15 cellular contexts compared by ENCODE assay signal in the genomic region with DNA sequence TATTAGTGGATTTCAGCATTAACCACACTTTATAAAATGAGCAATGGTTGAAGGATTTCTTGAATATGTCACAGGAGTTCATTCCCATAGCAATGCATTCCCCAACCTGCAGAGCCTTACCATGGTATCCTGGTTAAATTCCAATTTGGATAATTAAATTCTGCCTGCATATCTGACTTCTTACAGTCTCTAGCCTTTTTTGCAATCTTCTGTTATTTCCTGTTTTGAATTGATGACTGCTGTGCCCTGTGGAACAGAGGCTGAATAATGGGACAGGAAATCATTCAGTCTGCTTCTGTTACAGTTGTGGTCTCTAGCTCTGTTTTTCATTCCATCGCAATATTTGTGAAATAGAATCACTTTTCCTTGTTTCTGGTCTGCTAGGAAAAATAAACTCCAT.
DNase-seq lines count a peak whose midpoint lies in the region; ATAC-seq, FAIRE-seq and TF ChIP-seq lines count a peak whose summit lies in the region.
"Had no signal": no experiment of that assay in that cellular context is flagged by ENCODE, and none has a peak within 500 bp of the region (broad histone marks: within the 10 kb centered on the region; RNA-seq: fewer than 3 reads in every experiment).

No MANE protein-coding gene starts in this region.

- H3K9me3 Mint-ChIP-seq in astrocyte (ENCODE audit: unreplicated experiment) = no peaks in the 10 kb centered on the region

- CTCF ChIA-PET in AG04450 (lab: Charles Lee) = interaction anchor here (0.7 kb wide), 1 partner anchor 130 kb away, joined by 3 read pairs; no protein-coding TSS in a partner anchor

- no peak overlapping the region for H3K4me3 Mint-ChIP-seq in astrocyte (ENCODE audit: unreplicated experiment)
- H3K4me3 Mint-ChIP-seq: central memory CD8-positive, alpha-beta T cell had no signal

- POLR2A ChIA-PET in AG04450 (lab: Yijun Ruan, JAX) = no interaction called here

- peak overlapping the region; percentile 35 for H3K4me2 ChIP-seq in astrocyte (ENCODE audit: low read length)

- H3K36me3 Mint-ChIP-seq in astrocyte (ENCODE audit: low read depth, unreplicated experiment) = no peaks in the 10 kb centered on the region

- H3K4me1 Mint-ChIP-seq in astrocyte (ENCODE audit: low read depth, unreplicated experiment) = peaks cover 16% of the 10 kb centered on the region
- H3K4me1 Mint-ChIP-seq: central memory CD8-positive, alpha-beta T cell had no signal

- peak overlapping the region; percentile 43 for H3K27ac Mint-ChIP-seq in astrocyte (ENCODE audit: unreplicated experiment)

- FAIRE-seq in HTR-8/SVneo (lab: Jason Lieb, UNC) (no peak), astrocyte (lab: Jason Lieb, UNC) (no peak)
- FAIRE-seq: pancreas had no signal

- DNase-seq in AG04450 (ENCODE audit: low read depth, low spot score) = peak; percentile 8
- DNase-seq in HTR-8/SVneo (ENCODE audit: insufficient read length, low spot score) = peak; percentile 4
- DNase-seq in astrocyte (ENCODE audit: low read depth) = peak; percentile 97
- peak; percentile 19 for DNase-seq in kidney epithelial cell (ENCODE audit: low read depth)
- no peak for DNase-seq in esophagus squamous epithelium (lab: John Stamatoyannopoulos, UW)
- DNase-seq: activated naive CD4-positive, alpha-beta T cell treated with Interleukin-2 at 50 U/mL for 16 hours; DMS53; NCI-H526 treated with DMSO at 0.1 percent for 48 hours; pancreas; tibial artery had no signal

- intact Hi-C loops in esophagus squamous epithelium (cut with DNase I) = no loop called here

- no peaks in the 10 kb centered on the region for H4K20me1 ChIP-seq in astrocyte (ENCODE audit: insufficient read depth, low read length)

- no peaks in the 10 kb centered on the region for H3K36me3 ChIP-seq in astrocyte (ENCODE audit: insufficient read depth, low read length)
- no peaks in the 10 kb centered on the region for H3K36me3 ChIP-seq in kidney epithelial cell (ENCODE audit: control insufficient read depth, insufficient read depth, low read length)
- H3K36me3 ChIP-seq in esophagus squamous epithelium = no peaks in the 10 kb centered on the region
- H3K36me3 ChIP-seq in gastroesophageal sphincter = no peaks in the 10 kb centered on the region
- H3K36me3 ChIP-seq: esophagus muscularis mucosa, pancreas, tibial artery had no signal

- no peaks in the 10 kb centered on the region for H3K79me2 ChIP-seq in astrocyte (ENCODE audit: insufficient read depth, low read length)

- no peak overlapping the region for H2AFZ ChIP-seq in astrocyte (ENCODE audit: low read depth, low read length)

- peaks cover 5% of the 10 kb centered on the region for H3K4me1 ChIP-seq in astrocyte (ENCODE audit: insufficient read depth, low read length)
- H3K4me1 ChIP-seq in esophagus squamous epithelium = no peaks in the 10 kb centered on the region
- no peaks in the 10 kb centered on the region for H3K4me1 ChIP-seq in gastroesophageal sphincter
- H3K4me1 ChIP-seq: esophagus muscularis mucosa, pancreas, tibial artery had no signal

- TF ChIP-seq EP300 in gastroesophageal sphincter (IDR thresholded peaks at IDR 0.05) = no peak

- TF ChIP-seq POLR2A in esophagus squamous epithelium (IDR thresholded peaks at IDR 0.05) (no peak), gastroesophageal sphincter (IDR thresholded peaks at IDR 0.05) (no peak)

- ATAC-seq in GM21717 (IDR thresholded peaks at IDR 0.05; ENCODE audit: unreplicated experiment) (no peak), gastroesophageal sphincter (no peak), HG02840 (IDR thresholded peaks at IDR 0.05; ENCODE audit: low FRiP score, unreplicated experiment) (no peak)
- ATAC-seq: pancreas had no signal

- H3K27ac ChIP-seq in AG04450 (ENCODE audit: low read depth, low read length) = no peak overlapping the region
- H3K27ac ChIP-seq in astrocyte (ENCODE audit: low read depth, low read length) = peak overlapping the region; percentile 67
- no peak overlapping the region for H3K27ac ChIP-seq in esophagus squamous epithelium
- no peak overlapping the region for H3K27ac ChIP-seq in gastroesophageal sphincter
- H3K27ac ChIP-seq: esophagus muscularis mucosa, pancreas, tibial artery had no signal

- H3K4me3 ChIP-seq in AG04450 (ENCODE audit: low read depth, low read length) (no peak overlapping the region), astrocyte (ENCODE audit: insufficient read depth, low read depth, low read length) (no peak overlapping the region), kidney epithelial cell (ENCODE audit: low read depth, low read length) (no peak overlapping the region), esophagus squamous epithelium (no peak overlapping the region), gastroesophageal sphincter (no peak overlapping the region)
- H3K4me3 ChIP-seq: esophagus muscularis mucosa, pancreas, tibial artery had no signal

- H3K9ac ChIP-seq in astrocyte (ENCODE audit: low read length) = no peak overlapping the region

- H3K9me3 ChIP-seq in AG04450 (ENCODE audit: control insufficient read depth, insufficient read depth, low read length) (no peaks in the 10 kb centered on the region), astrocyte (ENCODE audit: insufficient read depth, low read depth, low read length) (no peaks in the 10 kb centered on the region), esophagus squamous epithelium (no peaks in the 10 kb centered on the region), gastroesophageal sphincter (no peaks in the 10 kb centered on the region)
- H3K9me3 ChIP-seq: esophagus muscularis mucosa, pancreas, tibial artery had no signal

- no peak for TF ChIP-seq CTCF in AG04450 (IDR thresholded peaks at IDR 0.05; ENCODE audit: low read depth, low read length)
- TF ChIP-seq CTCF in astrocyte (IDR thresholded peaks at IDR 0.05; ENCODE audit: insufficient read depth, low read depth, low read length) = no peak
- TF ChIP-seq CTCF in kidney epithelial cell (IDR thresholded peaks at IDR 0.05; ENCODE audit: insufficient read depth, low read length, poor library complexity, severe bottlenecking) = no peak
- no peak for TF ChIP-seq CTCF in esophagus squamous epithelium (IDR thresholded peaks at IDR 0.05)
- no peak for TF ChIP-seq CTCF in gastroesophageal sphincter (IDR thresholded peaks at IDR 0.05)

- 52 to 74% methylated on average over 1 of the region's 1 CpG for WGBS in esophagus squamous epithelium, 2 donors
- WGBS in gastroesophageal sphincter (ENCODE audit: low coverage in 1 of 2), 2 donors = 56 to 85% methylated on average over 1 of the region's 1 CpG

- no peaks in the 10 kb centered on the region for H3K27me3 Mint-ChIP-seq in astrocyte (ENCODE audit: low read depth, unreplicated experiment)
- H3K27me3 Mint-ChIP-seq: central memory CD8-positive, alpha-beta T cell had no signal

- H3K27me3 ChIP-seq in AG04450 (ENCODE audit: control insufficient read depth, insufficient read depth, low read length) = no peaks in the 10 kb centered on the region
- H3K27me3 ChIP-seq in astrocyte (ENCODE audit: insufficient read depth, low read length) = no peaks in the 10 kb centered on the region
- H3K27me3 ChIP-seq in kidney epithelial cell (ENCODE audit: control insufficient read depth, insufficient read depth, low read length) = no peaks in the 10 kb centered on the region
- H3K27me3 ChIP-seq in esophagus squamous epithelium = no peaks in the 10 kb centered on the region
- no peaks in the 10 kb centered on the region for H3K27me3 ChIP-seq in gastroesophageal sphincter
- H3K27me3 ChIP-seq: esophagus muscularis mucosa, pancreas, tibial artery had no signal
